Comparison of ENCODE assay signal across 8 cellular contexts in the genomic region with DNA sequence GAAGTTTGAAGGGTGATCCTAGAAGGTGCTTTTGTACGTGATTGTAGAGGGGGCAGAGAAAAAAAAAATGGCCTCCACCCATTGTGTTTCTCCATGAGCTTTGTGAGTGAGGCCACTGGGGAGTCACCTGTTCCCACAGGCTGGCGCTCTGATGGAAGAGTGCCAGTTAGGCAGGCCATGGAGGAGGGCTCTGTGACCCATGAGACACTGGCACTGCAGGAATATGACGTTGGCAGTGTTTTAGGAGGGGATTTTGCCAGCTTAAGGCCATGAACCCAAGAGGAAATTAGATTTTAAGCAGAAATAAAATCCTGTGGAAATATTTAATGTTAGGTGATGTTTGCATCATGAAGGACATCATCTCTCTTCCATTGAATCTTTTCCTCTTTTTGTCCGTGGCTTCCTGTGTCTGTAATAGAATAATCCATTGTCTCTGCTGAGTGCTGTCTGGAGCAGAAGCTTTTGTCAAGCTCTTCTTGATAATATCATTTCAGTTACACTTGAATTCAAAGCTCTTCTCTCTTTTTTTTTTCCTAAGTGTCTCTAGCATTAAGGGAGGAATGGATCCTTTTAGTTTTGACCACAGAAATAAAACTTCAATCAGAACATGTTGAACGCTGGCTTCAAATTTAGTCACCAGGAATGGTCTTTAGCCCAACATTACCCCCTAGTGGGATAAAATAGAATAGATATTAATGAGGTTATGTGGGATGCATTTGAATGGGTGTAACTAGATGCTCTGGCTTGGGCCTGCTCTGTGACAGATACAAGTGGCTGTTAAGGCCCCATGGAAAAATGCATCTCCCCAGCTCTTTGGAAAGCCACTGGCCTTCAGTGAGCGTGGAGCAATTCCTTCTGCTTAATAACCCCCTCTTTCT. TPM values are rescaled to one million over a fixed set of nuclear protein-coding genes. Genes with fewer than 3 reads are reported as not detected.
A peak's percentile ranks its signal among the peaks of the same experiment; 100 is the strongest.
DNase-seq lines count a peak whose midpoint lies in the region; ATAC-seq, FAIRE-seq and TF ChIP-seq lines count a peak whose summit lies in the region.

No MANE protein-coding gene starts in this region.

- 37% methylated on average over 6 of the region's 6 CpGs for WGBS in prostate gland

- DNase-seq in A172 (ENCODE audit: low spot score) (peak; percentile 38), GM12891 (ENCODE audit: insufficient read length, low spot score) (peak; percentile 34), NCI-H1105 treated with DMSO at 0.1 percent for 48 hours (lab: John Stamatoyannopoulos, UW) (peak; percentile 62), SKM-1 (lab: John Stamatoyannopoulos, UW; ENCODE audit: unreplicated experiment) (peak; percentile 23), foreskin keratinocyte (peak in 1 of 2 donors; percentile 37), prostate gland (ENCODE audit: low spot score) (no peak), RCC 7860 (ENCODE audit: low spot score) (no peak)

- no peaks in the 10 kb centered on the region for H3K36me3 ChIP-seq in prostate gland

- H3K27ac ChIP-seq in foreskin keratinocyte (no peak overlapping the region), prostate gland (no peak overlapping the region)

- ATAC-seq in HG02798 (IDR thresholded peaks at IDR 0.05; ENCODE audit: poor library complexity, unreplicated experiment) = peak; percentile 86
- ATAC-seq in foreskin keratinocyte = peak; percentile 77

- H3K9me3 ChIP-seq in prostate gland = no peaks in the 10 kb centered on the region

- no peak for TF ChIP-seq POLR2A in GM12891 (IDR thresholded peaks at IDR 0.05; ENCODE audit: low read depth, low read length)
- no peak for TF ChIP-seq POLR2A in prostate gland (IDR thresholded peaks at IDR 0.05)

- FAIRE-seq in GM12891 (lab: Jason Lieb, UNC) = peak; percentile 54
- FAIRE-seq in RCC 7860 (lab: Jason Lieb, UNC) = no peak

- H3K4me1 ChIP-seq in foreskin keratinocyte = peaks cover 9% of the 10 kb centered on the region
- no peaks in the 10 kb centered on the region for H3K4me1 ChIP-seq in prostate gland (replicated peaks)

- H3K27me3 ChIP-seq in foreskin keratinocyte = no peaks in the 10 kb centered on the region
- H3K27me3 ChIP-seq in prostate gland (replicated peaks; ENCODE audit: insufficient read depth) = no peaks in the 10 kb centered on the region

- intact Hi-C loops in prostate gland (cut with DNase I) = loop anchor here (5.0 kb wide), 1 partner anchor 252 kb away; no protein-coding TSS in a partner anchor

- no peak overlapping the region for H3K4me3 ChIP-seq in prostate gland

- TF ChIP-seq CTCF in foreskin keratinocyte (conservative IDR thresholded peaks at IDR 0.05) (peak; percentile 72), prostate gland (IDR thresholded peaks at IDR 0.05) (peak; percentile 10 to 65 (median 62))

TF ChIP-seq in GM12891, 5 proteins besides CTCF, POLR2A, EP300 and RAD21:
- no peak for TF ChIP-seq POU2F2 (IDR thresholded peaks at IDR 0.05; ENCODE audit: low read depth, low read length)
- TF ChIP-seq PAX5 (IDR thresholded peaks at IDR 0.05; ENCODE audit: insufficient read depth, low read length, severe bottlenecking) = no peak
- TF ChIP-seq TAF1 (IDR thresholded peaks at IDR 0.05; ENCODE audit: low read depth, low read length) = no peak
- TF ChIP-seq POLR2AphosphoS5 (IDR thresholded peaks at IDR 0.05; ENCODE audit: low read depth, low read length) = no peak

RNA-seq across cellular contexts. Expression of a gene that starts 41.0 kb away (rescaled TPM):
- not detected in 2 replicates for total RNA-seq in A172 (2014; rRNA removed; shearing (Covaris generic))
- polyA plus RNA-seq in GM12891 (2012; ENCODE audit: low read depth, missing spikeins) = not detected
- total RNA-seq in foreskin keratinocyte = not detected in 2 replicates
- not detected in 2 replicates for polyA plus RNA-seq in foreskin keratinocyte
- not detected for total RNA-seq in prostate gland

Comparison
In these comparisons a context has a peak if more than half of its experiments do, and no peak if none do; other contexts are left out.
1. DNase-seq: peak in A172 (single experiment), GM12891 (single experiment), NCI-H1105 treated with DMSO at 0.1 percent for 48 hours (single experiment) and SKM-1 (single experiment); none in prostate gland (single experiment) and RCC 7860 (single experiment).